ENCODE assay signal across 1 cellular context in genomic region chr1:118104956-118105355, GRCh38.
TF ChIP-seq lines count a peak whose summit lies in the region.

No MANE protein-coding gene starts in this region.

TF ChIP-seq in H1, 55 proteins besides CTCF, POLR2A, EP300 and RAD21 (continued from another document):
- TF ChIP-seq CHD1 (IDR thresholded peaks at IDR 0.05; ENCODE audit: low read depth, low read length): no peak
